ENCODE assay signal across 8 cellular contexts in genomic region chr13:113758651-113759524, GRCh38. TPM values are rescaled to one million over a fixed set of nuclear protein-coding genes. Genes with fewer than 3 reads are reported as not detected.
A peak's percentile ranks its signal among the peaks of the same experiment; 100 is the strongest.
DNase-seq lines count a peak whose midpoint lies in the region; ATAC-seq, FAIRE-seq and TF ChIP-seq lines count a peak whose summit lies in the region.

TSS of gene TMEM255B (plus strand) at chr13:113759226. CDS start at chr13:113759270, 44 bp downstream.

- 1% methylated on average over 64 to 80 of the region's 80 CpGs for WGBS in pancreas, 2 donors
- WGBS in thymus: under 1% methylated on average over 80 of the region's 80 CpGs

- peak within 1 kb of the TSS; percentile 60 for H3K9ac ChIP-seq in SU-DHL-6 (ENCODE audit: low read length)

- no peaks in the 10 kb centered on the region for H3F3A ChIP-seq in SU-DHL-6 (ENCODE audit: insufficient read depth)

- H2AFZ ChIP-seq in SU-DHL-6 (ENCODE audit: low read depth, low read length, severe bottlenecking): peak within 1 kb of the TSS; percentile 95

- H3K9me2 ChIP-seq in SU-DHL-6 (replicated peaks; ENCODE audit: insufficient read depth, low read length): no peaks in the 10 kb centered on the region

- H3K36me3 ChIP-seq in SU-DHL-6 (ENCODE audit: low read length): no peaks in the 10 kb centered on the region
- H3K36me3 ChIP-seq in pancreas: no peaks in the 10 kb centered on the region
- no peaks in the 10 kb centered on the region for H3K36me3 ChIP-seq in thymus (ENCODE audit: control insufficient read depth, insufficient read depth)

- peaks cover 4 to 13% (median 9%) of the 10 kb centered on the region in 3 donors for H3K4me1 ChIP-seq in pancreas
- H3K4me1 ChIP-seq in thymus (ENCODE audit: control insufficient read depth, insufficient read depth, low read length): peaks cover 3% of the 10 kb centered on the region

- FAIRE-seq in pancreas (lab: Jason Lieb, UNC): no peak

- no peaks in the 10 kb centered on the region for H3K9me3 ChIP-seq in SU-DHL-6 (ENCODE audit: insufficient read depth, low read length)
- H3K9me3 ChIP-seq in pancreas: no peaks in the 10 kb centered on the region
- no peaks in the 10 kb centered on the region for H3K9me3 ChIP-seq in thymus (ENCODE audit: control insufficient read depth)

- H3K27ac ChIP-seq in SU-DHL-6 (ENCODE audit: low read depth, low read length) (no peak within 1 kb of the TSS), pancreas (peak within 1 kb of the TSS in 3 of 4 donors; percentile 12 to 73 (median 73)), thymus (ENCODE audit: low read depth) (peak within 1 kb of the TSS; percentile 48)

- intact Hi-C loops in Right ventricle myocardium superior (cut with DNase I): no loop called here
- intact Hi-C loops in pancreas (cut with DNase I): no loop called here

- H3K27me3 ChIP-seq in SU-DHL-6 (ENCODE audit: low read length): no peaks in the 10 kb centered on the region; the same call in 1 of the 2 replicates
- H3K27me3 ChIP-seq in pancreas: peaks cover 0 to 5% (median 0%) of the 10 kb centered on the region in 4 donors
- peaks cover 16% of the 10 kb centered on the region for H3K27me3 ChIP-seq in thymus (ENCODE audit: control insufficient read depth, insufficient read depth)

- no peaks in the 10 kb centered on the region for H3K79me2 ChIP-seq in SU-DHL-6 (ENCODE audit: insufficient read depth, low read length)

- DNase-seq in COR-L47 (lab: John Stamatoyannopoulos, UW) (peak; percentile 64), LoVo (ENCODE audit: low spot score) (peak; percentile 77), Right ventricle myocardium superior (peak; percentile 92), pancreas (peak; percentile 78 to 95 (median 86))
- DNase-seq in activated naive CD8-positive, alpha-beta T cell treated with anti-CD3 and anti-CD28 coated beads, Interleukin-2, amount 50 U/mL, for 16 hours (ENCODE audit: low read depth, low spot score): peak; percentile 42

- peak within 1 kb of the TSS; percentile 89 for H3K4me2 ChIP-seq in SU-DHL-6 (ENCODE audit: low read depth, low read length, poor library complexity, severe bottlenecking)

- peak within 1 kb of the TSS; percentile 74 for H3K4me3 ChIP-seq in SU-DHL-6 (ENCODE audit: insufficient read depth, low read length, poor library complexity, severe bottlenecking)
- H3K4me3 ChIP-seq in pancreas: peak within 1 kb of the TSS; percentile 58 to 78 (median 67)
- peak within 1 kb of the TSS; percentile 56 for H3K4me3 ChIP-seq in thymus (ENCODE audit: low read length)

- TF ChIP-seq CTCF in SU-DHL-6 (IDR thresholded peaks at IDR 0.05; ENCODE audit: insufficient read depth, low read length, poor library complexity, severe bottlenecking) (no peak), pancreas (IDR thresholded peaks at IDR 0.05) (peak; percentile 16 to 30 (median 20))

- ATAC-seq in GM21529 (IDR thresholded peaks at IDR 0.05; ENCODE audit: unreplicated experiment) (peak; percentile 92), Right ventricle myocardium superior (ENCODE audit: poor library complexity) (peak; percentile 100), pancreas (peak; percentile 98 to 99 (median 98))

- H4K20me1 ChIP-seq in SU-DHL-6 (ENCODE audit: low read depth, low read length): no peaks in the 10 kb centered on the region

RNA-seq across cellular contexts. Expression of gene TMEM255B, which starts in this region (rescaled TPM):
- total RNA-seq in Right ventricle myocardium superior (6.9 TPM), pancreas (1 to 10 TPM; 1.8 to 8.1 (median 3.5) TPM)
- polyA plus RNA-seq in pancreas (10 to 100 TPM; 13.6 to 17.9 TPM), thymus (7.2 TPM)

Comparison
In these comparisons a context has a peak if more than half of its experiments do, and no peak if none do; other contexts are left out.
1. DNase-seq: peak in every context shown above with its lines; median percentile 92 in Right ventricle myocardium superior; 86 in pancreas; 77 in LoVo; 64 in COR-L47; 42 in activated naive CD8-positive, alpha-beta T cell treated with anti-CD3 and anti-CD28 coated beads, Interleukin-2, amount 50 U/mL, for 16 hours.